34 cellular contexts compared by ENCODE assay signal in genomic region chr13:41601718-41602445, GRCh38.
A peak's percentile ranks its signal among the peaks of the same experiment; 100 is the strongest.
DNase-seq lines count a peak whose midpoint lies in the region; ATAC-seq and TF ChIP-seq lines count a peak whose summit lies in the region.
"Had no signal": no experiment of that assay in that cellular context is flagged by ENCODE, and none has a peak within 500 bp of the region (broad histone marks: within the 10 kb centered on the region; RNA-seq: fewer than 3 reads in every experiment).

No MANE protein-coding gene starts in this region.

- no peaks in the 10 kb centered on the region for H3K27me3 ChIP-seq in Peyer's patch
- H3K27me3 ChIP-seq: left lung, MG63, neural progenitor cell, right atrium auricular region, spleen, stomach, transverse colon had no signal

- H3K36me3 ChIP-seq in Peyer's patch, result peaks cover 0 to 4% (median 0%) of the 10 kb centered on the region in 3 donors
- H3K36me3 ChIP-seq: left lung, neural progenitor cell, transverse colon had no signal

- peaks cover 25% of the 10 kb centered on the region for H3K4me1 Mint-ChIP-seq in HFFc6 (ENCODE audit: low read depth)

- H3K27ac Mint-ChIP-seq in HFFc6, result peak overlapping the region; percentile 24; the same call in 1 of the 2 replicates
- H3K27ac Mint-ChIP-seq: activated naive CD8-positive, alpha-beta T cell treated with anti-CD3 and anti-CD28 coated beads, Interleukin-2, amount 50 U/mL, for 24 hours; neural progenitor cell had no signal

- H3K4me3 ChIP-seq in AG10803 (ENCODE audit: low read length), result no peak overlapping the region
- no peak overlapping the region for H3K4me3 ChIP-seq in Peyer's patch
- H3K4me3 ChIP-seq: left lung, MG63, neural progenitor cell, right atrium auricular region, spleen, stomach, transverse colon had no signal

- no peak for ATAC-seq in left ventricle myocardium superior
- ATAC-seq: activated CD4-positive, CD25-positive, alpha-beta regulatory T cell treated with anti-CD3 and anti-CD28 coated beads, Interleukin-2, amount 50 U/mL, for 24 hours; activated naive CD8-positive, alpha-beta T cell treated with anti-CD3 and anti-CD28 coated beads, Interleukin-2, amount 50 U/mL, for 24 hours; activated T-cell treated with anti-CD3 and anti-CD28 coated beads, Interleukin-2, amount 50 U/mL, for 72 hours; esophagus mucosa; left lung had no signal

- no peak for TF ChIP-seq POLR2A in Peyer's patch (IDR thresholded peaks at IDR 0.05)

- TF ChIP-seq CTCF in AG10803 (conservative IDR thresholded peaks at IDR 0.05; ENCODE audit: low read length), result no peak
- no peak for TF ChIP-seq CTCF in HFFc6 (IDR thresholded peaks at IDR 0.05)
- no peak for TF ChIP-seq CTCF in Peyer's patch (IDR thresholded peaks at IDR 0.05)

- H3K27me3 Mint-ChIP-seq in HFFc6 (ENCODE audit: insufficient read depth), result no peaks in the 10 kb centered on the region; the same call in 1 of the 2 replicates
- H3K27me3 Mint-ChIP-seq: activated naive CD8-positive, alpha-beta T cell treated with anti-CD3 and anti-CD28 coated beads, Interleukin-2, amount 50 U/mL, for 24 hours had no signal

- no peaks in the 10 kb centered on the region for H3K9me3 Mint-ChIP-seq in HFFc6
- H3K9me3 Mint-ChIP-seq: activated naive CD8-positive, alpha-beta T cell treated with anti-CD3 and anti-CD28 coated beads, Interleukin-2, amount 50 U/mL, for 24 hours; activated T-cell treated with anti-CD3 and anti-CD28 coated beads, Interleukin-2, amount 50 U/mL, for 72 hours had no signal

- no peaks in the 10 kb centered on the region for H3K9me3 ChIP-seq in Peyer's patch
- H3K9me3 ChIP-seq: left lung, MG63, right atrium auricular region, SK-N-SH, spleen, stomach, transverse colon had no signal

- DNase-seq in AG10803 (ENCODE audit: low read depth) (peak; percentile 93), HFFc6 (peak; percentile 43), dedifferentiated amniotic fluid mesenchymal stem cell (ENCODE audit: extremely low spot score) (peak; percentile 65), myocyte (ENCODE audit: low read depth) (peak; percentile 69), Peyer's patch (no peak), left ventricle myocardium superior (no peak), NCI-H1092 (lab: John Stamatoyannopoulos, UW) (no peak), NCI-H2171 treated with DMSO at 0.1 percent for 48 hours (lab: John Stamatoyannopoulos, UW) (no peak)
- DNase-seq: activated CD4-positive, alpha-beta T cell treated with anti-CD3 and anti-CD28 coated beads, Interleukin-2, amount 50 U/mL, for 48 hours; activated naive CD8-positive, alpha-beta T cell treated with anti-CD3 and anti-CD28 coated beads, Interleukin-2, amount 50 U/mL, for 24 hours; activated T-cell treated with anti-CD3 and anti-CD28 coated beads, Interleukin-2, amount 50 U/mL, for 72 hours; central memory CD4-positive, alpha-beta T cell; COR-L47; DMS53; glutamatergic neuron; islet precursor cell; left lung; MG63; NCI-H1105 treated with DMSO at 0.1 percent for 48 hours; NCI-H187 treated with DMSO at 0.1 percent for 48 hours; NCI-H524 treated with DMSO at 0.1 percent for 48 hours; OCI-M1; SK-N-SH; spleen; stimulated activated CD4-positive, alpha-beta T cell treated with anti-CD3 and anti-CD28 coated beads, Interleukin-2, amount 100 ng/mL, for 24 hours; stimulated activated CD8-positive, alpha-beta memory T cell treated with anti-CD3 and anti-CD28 coated beads, Interleukin-4, amount 100 ng/mL, for 48 hours; stomach; transverse colon had no signal

- H3K36me3 Mint-ChIP-seq in HFFc6 (ENCODE audit: low read depth), result peaks cover 38% of the 10 kb centered on the region

- H3K27ac ChIP-seq in Peyer's patch, result no peak overlapping the region
- H3K27ac ChIP-seq: C4-2B, left lung, neural progenitor cell, parathyroid adenoma, right atrium auricular region, spleen, stomach, transverse colon had no signal

- intact Hi-C loops in left ventricle myocardium superior (cut with micrococcal nuclease), result no loop called here

- H3K4me3 Mint-ChIP-seq in HFFc6, result no peak overlapping the region
- H3K4me3 Mint-ChIP-seq: activated naive CD8-positive, alpha-beta T cell treated with anti-CD3 and anti-CD28 coated beads, Interleukin-2, amount 50 U/mL, for 24 hours; activated T-cell treated with anti-CD3 and anti-CD28 coated beads, Interleukin-2, amount 50 U/mL, for 72 hours; neural progenitor cell had no signal

- no peaks in the 10 kb centered on the region for H3K4me1 ChIP-seq in Peyer's patch
- H3K4me1 ChIP-seq: neural progenitor cell, parathyroid adenoma, right atrium auricular region, spleen, transverse colon had no signal

Comparison
In these comparisons a context has a peak if more than half of its experiments do, and no peak if none do; other contexts are left out.
1. DNase-seq: peak in AG10803 (single experiment), HFFc6 (single experiment), dedifferentiated amniotic fluid mesenchymal stem cell (single experiment) and myocyte (single experiment); none in Peyer's patch (0 of 3), left ventricle myocardium superior (single experiment), NCI-H1092 (single experiment) and NCI-H2171 treated with DMSO at 0.1 percent for 48 hours (single experiment).